ENCODE assay signal across 1 cellular context in genomic region chr1:7624791-7625355, GRCh38.
TF ChIP-seq lines count a peak whose summit lies in the region.

No MANE protein-coding gene starts in this region.

TF ChIP-seq in HEK293, 187 proteins besides CTCF, POLR2A, EP300 and RAD21 (continued from another document):
- TF ChIP-seq ZNF654 (tag by site-specific recombination; IDR thresholded peaks at IDR 0.05; ENCODE audit: low read depth) (no peak), PRDM2 (tag by site-specific recombination; IDR thresholded peaks at IDR 0.05; ENCODE audit: borderline replicate concordance) (no peak), ZNF510 (tag by site-specific recombination; IDR thresholded peaks at IDR 0.05; ENCODE audit: insufficient replicate concordance) (no peak), ZNF416 (tag by site-specific recombination; IDR thresholded peaks at IDR 0.05) (no peak), ZNF610 (tag by site-specific recombination; IDR thresholded peaks at IDR 0.05; ENCODE audit: borderline replicate concordance) (no peak), ZNF664 (tag by site-specific recombination; IDR thresholded peaks at IDR 0.05) (no peak)
